ENCODE assay signal across 1 cellular context in genomic region chr20:1469925-1470571, GRCh38.
TF ChIP-seq lines count a peak whose summit lies in the region.

No MANE protein-coding gene starts in this region.

TF ChIP-seq in HepG2, 621 proteins besides CTCF, POLR2A, EP300 and RAD21 (continued from another document and continues in another):
- TF ChIP-seq ZNF407 (CRISPR knock-in tag; IDR thresholded peaks at IDR 0.05; ENCODE audit: not compliant biosample characterization) (no peak), BRD4 (CRISPR knock-in tag; IDR thresholded peaks at IDR 0.05) (no peak), NR2C2 (CRISPR knock-in tag; IDR thresholded peaks at IDR 0.05; ENCODE audit: borderline replicate concordance) (no peak), JARID2 (CRISPR knock-in tag; IDR thresholded peaks at IDR 0.05; ENCODE audit: insufficient replicate concordance) (no peak), GTF2F1 (IDR thresholded peaks at IDR 0.05; ENCODE audit: low read length) (0 out of 2 replicates have a peak, but pooled peaks have one; percentile 36), CREB1 (IDR thresholded peaks at IDR 0.05) (no peak), CREB1 (CRISPR knock-in tag; IDR thresholded peaks at IDR 0.05) (no peak), CCAR2 (optimal IDR thresholded peaks at IDR 0.05; ENCODE audit: low read depth, low read length) (no peak), RXRA (CRISPR knock-in tag; IDR thresholded peaks at IDR 0.05) (peak; percentile 71), GATA4 (IDR thresholded peaks at IDR 0.05; ENCODE audit: borderline replicate concordance, low read depth) (no peak), JUND (CRISPR knock-in tag; IDR thresholded peaks at IDR 0.05) (no peak), KDM5B (CRISPR knock-in tag; IDR thresholded peaks at IDR 0.05; ENCODE audit: borderline replicate concordance) (peak; percentile 48; the same call in 1 of the 2 replicates), ZSCAN29 (CRISPR knock-in tag; conservative IDR thresholded peaks at IDR 0.05) (no peak), SMARCE1 (IDR thresholded peaks at IDR 0.05; ENCODE audit: borderline replicate concordance) (no peak), JUNB (CRISPR knock-in tag; IDR thresholded peaks at IDR 0.05; ENCODE audit: borderline replicate concordance) (no peak), ZNF792 (CRISPR knock-in tag; IDR thresholded peaks at IDR 0.05) (peak; percentile 94), ATF1 (CRISPR knock-in tag; IDR thresholded peaks at IDR 0.05) (0 out of 2 replicates have a peak, but pooled peaks have one; percentile 41), ARNT (IDR thresholded peaks at IDR 0.05) (no peak), ZNF337 (CRISPR knock-in tag; IDR thresholded peaks at IDR 0.05; ENCODE audit: borderline replicate concordance, low read depth) (no peak), POGK (CRISPR knock-in tag; conservative IDR thresholded peaks at IDR 0.05) (peak; percentile 74; the same call in 1 of the 2 replicates), KLF15 (CRISPR knock-in tag; IDR thresholded peaks at IDR 0.05; ENCODE audit: borderline replicate concordance) (no peak), FUBP1 (CRISPR knock-in tag; IDR thresholded peaks at IDR 0.05; ENCODE audit: borderline replicate concordance) (no peak), SNRNP70 (IDR thresholded peaks at IDR 0.05; ENCODE audit: low read depth, low read length) (no peak), ZNF75D (CRISPR knock-in tag; IDR thresholded peaks at IDR 0.05; ENCODE audit: borderline replicate concordance) (no peak), GABPA (IDR thresholded peaks at IDR 0.05; ENCODE audit: low read depth, low read length) (no peak), GABPA (CRISPR knock-in tag; IDR thresholded peaks at IDR 0.05; ENCODE audit: low read depth) (peak; percentile 53), KAT8 (CRISPR knock-in tag; IDR thresholded peaks at IDR 0.05) (peak; percentile 91), ZNF563 (CRISPR knock-in tag; IDR thresholded peaks at IDR 0.05) (0 out of 2 replicates have a peak, but pooled peaks have one; percentile 39), ATAD3A (CRISPR knock-in tag; IDR thresholded peaks at IDR 0.05) (peak; percentile 40; the same call in 1 of the 2 replicates), ATF3 (CRISPR knock-in tag; IDR thresholded peaks at IDR 0.05) (no peak), ETV6 (CRISPR knock-in tag; conservative IDR thresholded peaks at IDR 0.05) (peak; percentile 28; the same call in 1 of the 2 replicates), ZNF543 (CRISPR knock-in tag; IDR thresholded peaks at IDR 0.05) (no peak), HNRNPK (IDR thresholded peaks at IDR 0.05; ENCODE audit: low read depth, low read length, poor library complexity, severe bottlenecking) (no peak), ZSCAN5A (CRISPR knock-in tag; IDR thresholded peaks at IDR 0.05; ENCODE audit: borderline replicate concordance) (no peak), ZIK1 (CRISPR knock-in tag; IDR thresholded peaks at IDR 0.05; ENCODE audit: borderline replicate concordance, low read depth) (no peak), ZNF704 (CRISPR knock-in tag; IDR thresholded peaks at IDR 0.05; ENCODE audit: borderline replicate concordance) (peak; percentile 69; the same call in 1 of the 2 replicates), ZNF597 (CRISPR knock-in tag; IDR thresholded peaks at IDR 0.05) (no peak)
- TF ChIP-seq, protein P1, sequence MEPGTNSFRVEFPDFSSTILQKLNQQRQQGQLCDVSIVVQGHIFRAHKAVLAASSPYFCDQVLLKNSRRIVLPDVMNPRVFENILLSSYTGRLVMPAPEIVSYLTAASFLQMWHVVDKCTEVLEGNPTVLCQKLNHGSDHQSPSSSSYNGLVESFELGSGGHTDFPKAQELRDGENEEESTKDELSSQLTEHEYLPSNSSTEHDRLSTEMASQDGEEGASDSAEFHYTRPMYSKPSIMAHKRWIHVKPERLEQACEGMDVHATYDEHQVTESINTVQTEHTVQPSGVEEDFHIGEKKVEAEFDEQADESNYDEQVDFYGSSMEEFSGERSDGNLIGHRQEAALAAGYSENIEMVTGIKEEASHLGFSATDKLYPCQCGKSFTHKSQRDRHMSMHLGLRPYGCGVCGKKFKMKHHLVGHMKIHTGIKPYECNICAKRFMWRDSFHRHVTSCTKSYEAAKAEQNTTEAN (CRISPR knock-in tag; conservative IDR thresholded peaks at IDR 0.05) = no peak
- TF ChIP-seq, protein P2, sequence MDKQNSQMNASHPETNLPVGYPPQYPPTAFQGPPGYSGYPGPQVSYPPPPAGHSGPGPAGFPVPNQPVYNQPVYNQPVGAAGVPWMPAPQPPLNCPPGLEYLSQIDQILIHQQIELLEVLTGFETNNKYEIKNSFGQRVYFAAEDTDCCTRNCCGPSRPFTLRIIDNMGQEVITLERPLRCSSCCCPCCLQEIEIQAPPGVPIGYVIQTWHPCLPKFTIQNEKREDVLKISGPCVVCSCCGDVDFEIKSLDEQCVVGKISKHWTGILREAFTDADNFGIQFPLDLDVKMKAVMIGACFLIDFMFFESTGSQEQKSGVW (CRISPR knock-in tag; IDR thresholded peaks at IDR 0.05; ENCODE audit: borderline replicate concordance) = no peak
- TF ChIP-seq, protein P3, sequence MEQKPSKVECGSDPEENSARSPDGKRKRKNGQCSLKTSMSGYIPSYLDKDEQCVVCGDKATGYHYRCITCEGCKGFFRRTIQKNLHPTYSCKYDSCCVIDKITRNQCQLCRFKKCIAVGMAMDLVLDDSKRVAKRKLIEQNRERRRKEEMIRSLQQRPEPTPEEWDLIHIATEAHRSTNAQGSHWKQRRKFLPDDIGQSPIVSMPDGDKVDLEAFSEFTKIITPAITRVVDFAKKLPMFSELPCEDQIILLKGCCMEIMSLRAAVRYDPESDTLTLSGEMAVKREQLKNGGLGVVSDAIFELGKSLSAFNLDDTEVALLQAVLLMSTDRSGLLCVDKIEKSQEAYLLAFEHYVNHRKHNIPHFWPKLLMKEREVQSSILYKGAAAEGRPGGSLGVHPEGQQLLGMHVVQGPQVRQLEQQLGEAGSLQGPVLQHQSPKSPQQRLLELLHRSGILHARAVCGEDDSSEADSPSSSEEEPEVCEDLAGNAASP (CRISPR knock-in tag; IDR thresholded peaks at IDR 0.05; ENCODE audit: borderline replicate concordance) = peak; percentile 84
- TF ChIP-seq, protein P4, sequence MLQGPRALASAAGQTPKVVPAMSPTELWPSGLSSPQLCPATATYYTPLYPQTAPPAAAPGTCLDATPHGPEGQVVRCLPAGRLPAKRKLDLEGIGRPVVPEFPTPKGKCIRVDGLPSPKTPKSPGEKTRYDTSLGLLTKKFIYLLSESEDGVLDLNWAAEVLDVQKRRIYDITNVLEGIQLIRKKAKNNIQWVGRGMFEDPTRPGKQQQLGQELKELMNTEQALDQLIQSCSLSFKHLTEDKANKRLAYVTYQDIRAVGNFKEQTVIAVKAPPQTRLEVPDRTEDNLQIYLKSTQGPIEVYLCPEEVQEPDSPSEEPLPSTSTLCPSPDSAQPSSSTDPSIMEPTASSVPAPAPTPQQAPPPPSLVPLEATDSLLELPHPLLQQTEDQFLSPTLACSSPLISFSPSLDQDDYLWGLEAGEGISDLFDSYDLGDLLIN (CRISPR knock-in tag; IDR thresholded peaks at IDR 0.05; ENCODE audit: borderline replicate concordance) = no peak
